ENCODE assay signal across 1 cellular context in the genomic region with DNA sequence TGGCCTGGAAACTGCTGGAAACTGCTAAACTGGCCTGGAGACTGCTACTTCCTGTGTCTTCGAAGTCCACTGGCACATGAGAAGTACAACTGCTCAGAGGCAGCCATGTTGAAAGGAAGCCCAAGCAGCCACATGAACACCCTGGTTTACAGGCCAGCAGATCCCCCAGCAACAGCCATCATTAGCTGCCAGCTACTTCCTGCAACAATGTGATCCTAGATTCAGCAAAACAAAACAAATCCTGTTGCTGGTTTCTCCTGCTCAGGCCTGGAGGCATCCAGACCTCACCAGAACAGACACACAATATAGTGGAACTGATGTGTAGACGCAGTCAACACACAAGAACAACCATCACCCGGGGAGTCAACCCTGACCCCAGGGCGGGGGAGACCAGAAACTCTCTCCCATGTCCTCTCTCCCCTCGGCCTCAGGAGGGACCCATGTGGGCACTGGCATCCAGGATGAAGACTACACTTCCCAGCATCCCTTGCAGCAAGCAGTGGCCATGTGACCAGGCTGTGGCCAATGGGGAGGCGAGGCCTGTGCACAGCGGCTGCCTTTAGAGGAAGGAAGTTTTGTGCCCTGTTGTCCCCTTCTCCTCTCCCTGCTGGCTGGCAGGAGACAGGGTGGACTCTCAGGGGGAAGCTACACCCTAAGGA.
TF ChIP-seq lines count a peak whose summit lies in the region.

No MANE protein-coding gene starts in this region.

TF ChIP-seq in H1, 55 proteins besides CTCF, POLR2A, EP300 and RAD21:
- TF ChIP-seq YY1 (IDR thresholded peaks at IDR 0.05; ENCODE audit: low read depth, low read length) (peak; percentile 80; the same call in 1 of the 2 replicates), NRF1 (IDR thresholded peaks at IDR 0.05; ENCODE audit: low read depth, low read length) (no peak), SP1 (IDR thresholded peaks at IDR 0.05; ENCODE audit: low read depth, low read length) (peak; percentile 55; the same call in 1 of the 2 replicates), CHD2 (IDR thresholded peaks at IDR 0.05; ENCODE audit: low read length) (peak; percentile 64), SIX5 (IDR thresholded peaks at IDR 0.05; ENCODE audit: low read depth, low read length) (peak; percentile 74), SIN3A (conservative IDR thresholded peaks at IDR 0.05 in 1 of 2, IDR thresholded peaks at IDR 0.05 in 1 of 2; ENCODE audit: low read depth in 1 of 2, low read length in 2 of 2) (no peak)
- TF ChIP-seq, protein P1, sequence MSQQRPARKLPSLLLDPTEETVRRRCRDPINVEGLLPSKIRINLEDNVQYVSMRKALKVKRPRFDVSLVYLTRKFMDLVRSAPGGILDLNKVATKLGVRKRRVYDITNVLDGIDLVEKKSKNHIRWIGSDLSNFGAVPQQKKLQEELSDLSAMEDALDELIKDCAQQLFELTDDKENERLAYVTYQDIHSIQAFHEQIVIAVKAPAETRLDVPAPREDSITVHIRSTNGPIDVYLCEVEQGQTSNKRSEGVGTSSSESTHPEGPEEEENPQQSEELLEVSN (IDR thresholded peaks at IDR 0.05) = peak; percentile 73; the same call in 1 of the 2 replicates
- TF ChIP-seq, protein P2, sequence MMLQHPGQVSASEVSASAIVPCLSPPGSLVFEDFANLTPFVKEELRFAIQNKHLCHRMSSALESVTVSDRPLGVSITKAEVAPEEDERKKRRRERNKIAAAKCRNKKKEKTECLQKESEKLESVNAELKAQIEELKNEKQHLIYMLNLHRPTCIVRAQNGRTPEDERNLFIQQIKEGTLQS (IDR thresholded peaks at IDR 0.05; ENCODE audit: insufficient read depth, low read depth, low read length) = peak; percentile 89
- TF ChIP-seq, protein P3, sequence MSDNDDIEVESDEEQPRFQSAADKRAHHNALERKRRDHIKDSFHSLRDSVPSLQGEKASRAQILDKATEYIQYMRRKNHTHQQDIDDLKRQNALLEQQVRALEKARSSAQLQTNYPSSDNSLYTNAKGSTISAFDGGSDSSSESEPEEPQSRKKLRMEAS (IDR thresholded peaks at IDR 0.05) = peak; percentile 65
- TF ChIP-seq, protein P4, sequence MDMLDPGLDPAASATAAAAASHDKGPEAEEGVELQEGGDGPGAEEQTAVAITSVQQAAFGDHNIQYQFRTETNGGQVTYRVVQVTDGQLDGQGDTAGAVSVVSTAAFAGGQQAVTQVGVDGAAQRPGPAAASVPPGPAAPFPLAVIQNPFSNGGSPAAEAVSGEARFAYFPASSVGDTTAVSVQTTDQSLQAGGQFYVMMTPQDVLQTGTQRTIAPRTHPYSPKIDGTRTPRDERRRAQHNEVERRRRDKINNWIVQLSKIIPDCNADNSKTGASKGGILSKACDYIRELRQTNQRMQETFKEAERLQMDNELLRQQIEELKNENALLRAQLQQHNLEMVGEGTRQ (IDR thresholded peaks at IDR 0.05; ENCODE audit: low read length) = peak; percentile 96
